Comparison of ENCODE assay signal across 10 cellular contexts in the genomic region with DNA sequence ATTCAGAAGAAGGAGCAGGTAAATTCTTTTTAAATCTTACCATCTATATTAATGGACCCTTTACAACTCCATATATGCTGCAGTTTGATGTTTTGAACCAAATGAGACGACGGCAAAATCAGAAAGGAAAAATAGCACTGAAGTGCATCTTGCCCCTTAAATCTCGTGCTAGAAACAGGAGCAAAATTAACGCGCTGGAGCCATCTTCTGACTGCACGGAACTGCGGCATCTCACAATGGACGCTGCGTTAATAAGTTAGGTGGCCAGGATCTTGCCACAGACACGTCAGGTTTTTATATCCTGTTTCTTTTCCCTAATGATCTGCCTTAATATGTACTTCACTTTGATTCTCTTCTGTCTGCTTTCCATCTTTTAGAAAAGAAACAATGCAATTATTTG.
A peak's percentile ranks its signal among the peaks of the same experiment; 100 is the strongest.
DNase-seq lines count a peak whose midpoint lies in the region; TF ChIP-seq lines count a peak whose summit lies in the region.
"Had no signal": no experiment of that assay in that cellular context is flagged by ENCODE, and none has a peak within 500 bp of the region (broad histone marks: within the 10 kb centered on the region; RNA-seq: fewer than 3 reads in every experiment).

No MANE protein-coding gene starts in this region.

- no peak for DNase-seq in BJ (ENCODE audit: low read depth)
- peak; percentile 31 for DNase-seq in mucosa of gallbladder (ENCODE audit: low spot score)
- no peak for DNase-seq in GM10266 (ENCODE audit: extremely low spot score)
- no peak for DNase-seq in SKM-1 treated with dmso at 0.1 percent for 144 hours (lab: John Stamatoyannopoulos, UW; ENCODE audit: unreplicated experiment)
- no peak for DNase-seq in H7
- DNase-seq in activated naive CD8-positive, alpha-beta T cell treated with anti-CD3 and anti-CD28 coated beads for 36 hours, result no peak
- DNase-seq: T1000 had no signal

- CTCF ChIA-PET in BJ (lab: Yijun Ruan, JAX), result no interaction called here

- TF ChIP-seq CTCF in BJ (IDR thresholded peaks at IDR 0.05; ENCODE audit: insufficient read depth, low read depth, low read length) (peak; percentile 21; the same call in 1 of the 2 replicates), LNCAP (IDR thresholded peaks at IDR 0.05) (peak; percentile 26; the same call in 1 of the 2 replicates), brain (conservative IDR thresholded peaks at IDR 0.05) (peak; percentile 28 to 57), GM10266 (IDR thresholded peaks at IDR 0.05; ENCODE audit: control insufficient read depth, insufficient read depth, low read depth, missing control alignments) (no peak)

- H3K36me3 Mint-ChIP-seq in brain, result no peaks in the 10 kb centered on the region
- H3K36me3 Mint-ChIP-seq in activated naive CD8-positive, alpha-beta T cell treated with anti-CD3 and anti-CD28 coated beads for 36 hours, result no peaks in the 10 kb centered on the region

- no peaks in the 10 kb centered on the region for H3K9me3 Mint-ChIP-seq in brain
- H3K9me3 Mint-ChIP-seq in activated naive CD8-positive, alpha-beta T cell treated with anti-CD3 and anti-CD28 coated beads for 36 hours, result no peaks in the 10 kb centered on the region

- H3K36me3 ChIP-seq in BJ (ENCODE audit: control insufficient read depth, insufficient read depth, low read length) (no peaks in the 10 kb centered on the region), H7 (replicated peaks; ENCODE audit: control insufficient read depth, insufficient read depth, low read length) (no peaks in the 10 kb centered on the region)
- H3K36me3 ChIP-seq: tibial nerve had no signal

- POLR2A ChIA-PET in BJ (lab: Charles Lee), result no interaction called here

- H3K27me3 Mint-ChIP-seq in brain, result peaks cover 8% of the 10 kb centered on the region
- no peaks in the 10 kb centered on the region for H3K27me3 Mint-ChIP-seq in activated naive CD8-positive, alpha-beta T cell treated with anti-CD3 and anti-CD28 coated beads for 36 hours

- H3K27me3 ChIP-seq in BJ (ENCODE audit: control insufficient read depth, insufficient read depth, low read length) (no peaks in the 10 kb centered on the region), H7 (ENCODE audit: control insufficient read depth, insufficient read depth, low read length) (no peaks in the 10 kb centered on the region)
- H3K27me3 ChIP-seq: tibial nerve had no signal

- no peak overlapping the region for H3K27ac Mint-ChIP-seq in brain
- no peak overlapping the region for H3K27ac Mint-ChIP-seq in activated naive CD8-positive, alpha-beta T cell treated with anti-CD3 and anti-CD28 coated beads for 36 hours

- no peak overlapping the region for H3K4me3 ChIP-seq in BJ (ENCODE audit: low read depth, low read length)
- H3K4me3 ChIP-seq in H7 (ENCODE audit: insufficient read depth, low read depth, low read length), result no peak overlapping the region
- H3K4me3 ChIP-seq: tibial nerve had no signal

- H3K4me1 Mint-ChIP-seq in brain, result peaks cover 64% of the 10 kb centered on the region
- H3K4me1 Mint-ChIP-seq in activated naive CD8-positive, alpha-beta T cell treated with anti-CD3 and anti-CD28 coated beads for 36 hours, result no peaks in the 10 kb centered on the region

- peak overlapping the region in 1 of 5 experiments; percentile 30 for H3K4me3 Mint-ChIP-seq in brain
- H3K4me3 Mint-ChIP-seq in activated naive CD8-positive, alpha-beta T cell treated with anti-CD3 and anti-CD28 coated beads for 36 hours, result no peak overlapping the region
